In the genomic region with DNA sequence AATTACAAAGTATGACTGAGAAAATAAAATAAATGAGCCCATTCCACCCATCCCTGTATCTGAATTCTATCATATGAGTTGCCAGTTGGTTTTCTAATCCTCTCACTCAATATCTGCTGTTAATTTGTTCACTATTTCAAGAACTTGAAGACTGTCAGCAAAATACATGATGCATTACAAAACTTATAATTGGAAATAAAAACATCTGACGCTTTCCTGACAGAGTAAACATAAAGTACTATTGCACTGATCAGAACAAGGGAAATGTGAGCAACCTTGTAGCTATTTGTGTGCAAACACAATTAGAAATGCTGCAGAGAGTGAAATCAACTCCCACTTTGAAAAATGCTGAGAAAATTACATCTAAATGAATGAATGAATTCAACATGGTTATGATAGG, we compare ENCODE assay signal across 1 cellular context.
TF ChIP-seq lines count a peak whose summit lies in the region.

No MANE protein-coding gene starts in this region.

TF ChIP-seq in IMR-90, 13 proteins besides CTCF, POLR2A, EP300 and RAD21:
- TF ChIP-seq SMC3 (IDR thresholded peaks at IDR 0.05; ENCODE audit: low read depth, low read length) (no peak), MAZ (IDR thresholded peaks at IDR 0.05; ENCODE audit: borderline replicate concordance, low read depth, low read length) (no peak), BHLHE40 (IDR thresholded peaks at IDR 0.05; ENCODE audit: low read depth, low read length) (no peak), RCOR1 (IDR thresholded peaks at IDR 0.05; ENCODE audit: insufficient replicate concordance, low read length) (no peak), CEBPB (IDR thresholded peaks at IDR 0.05; ENCODE audit: low read depth, low read length) (no peak)
